Comparison of ENCODE assay signal across 1 cellular context in the genomic region with DNA sequence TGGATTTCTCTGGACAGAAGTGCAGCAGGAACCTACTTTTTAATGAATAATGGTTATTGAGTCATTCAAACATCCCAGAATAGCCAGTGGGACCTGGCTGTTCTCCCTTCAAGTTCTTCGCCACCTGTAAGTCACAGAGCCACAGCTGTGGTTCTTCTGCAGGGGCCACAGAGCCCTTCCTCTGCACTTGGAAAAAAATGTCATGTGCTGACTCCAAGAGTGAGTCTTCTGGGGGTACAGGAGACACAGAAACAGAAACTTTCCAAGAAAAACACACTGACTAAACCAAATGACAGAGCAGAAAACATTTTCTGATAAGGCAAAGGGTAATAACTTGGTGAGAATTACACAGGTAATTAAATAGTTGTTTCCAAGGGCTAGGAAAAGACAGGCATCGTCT.
TF ChIP-seq lines count a peak whose summit lies in the region.

No MANE protein-coding gene starts in this region.

TF ChIP-seq in WTC11, 78 proteins besides CTCF, POLR2A, EP300 and RAD21 (continued from another document):
- TF ChIP-seq, protein P1, sequence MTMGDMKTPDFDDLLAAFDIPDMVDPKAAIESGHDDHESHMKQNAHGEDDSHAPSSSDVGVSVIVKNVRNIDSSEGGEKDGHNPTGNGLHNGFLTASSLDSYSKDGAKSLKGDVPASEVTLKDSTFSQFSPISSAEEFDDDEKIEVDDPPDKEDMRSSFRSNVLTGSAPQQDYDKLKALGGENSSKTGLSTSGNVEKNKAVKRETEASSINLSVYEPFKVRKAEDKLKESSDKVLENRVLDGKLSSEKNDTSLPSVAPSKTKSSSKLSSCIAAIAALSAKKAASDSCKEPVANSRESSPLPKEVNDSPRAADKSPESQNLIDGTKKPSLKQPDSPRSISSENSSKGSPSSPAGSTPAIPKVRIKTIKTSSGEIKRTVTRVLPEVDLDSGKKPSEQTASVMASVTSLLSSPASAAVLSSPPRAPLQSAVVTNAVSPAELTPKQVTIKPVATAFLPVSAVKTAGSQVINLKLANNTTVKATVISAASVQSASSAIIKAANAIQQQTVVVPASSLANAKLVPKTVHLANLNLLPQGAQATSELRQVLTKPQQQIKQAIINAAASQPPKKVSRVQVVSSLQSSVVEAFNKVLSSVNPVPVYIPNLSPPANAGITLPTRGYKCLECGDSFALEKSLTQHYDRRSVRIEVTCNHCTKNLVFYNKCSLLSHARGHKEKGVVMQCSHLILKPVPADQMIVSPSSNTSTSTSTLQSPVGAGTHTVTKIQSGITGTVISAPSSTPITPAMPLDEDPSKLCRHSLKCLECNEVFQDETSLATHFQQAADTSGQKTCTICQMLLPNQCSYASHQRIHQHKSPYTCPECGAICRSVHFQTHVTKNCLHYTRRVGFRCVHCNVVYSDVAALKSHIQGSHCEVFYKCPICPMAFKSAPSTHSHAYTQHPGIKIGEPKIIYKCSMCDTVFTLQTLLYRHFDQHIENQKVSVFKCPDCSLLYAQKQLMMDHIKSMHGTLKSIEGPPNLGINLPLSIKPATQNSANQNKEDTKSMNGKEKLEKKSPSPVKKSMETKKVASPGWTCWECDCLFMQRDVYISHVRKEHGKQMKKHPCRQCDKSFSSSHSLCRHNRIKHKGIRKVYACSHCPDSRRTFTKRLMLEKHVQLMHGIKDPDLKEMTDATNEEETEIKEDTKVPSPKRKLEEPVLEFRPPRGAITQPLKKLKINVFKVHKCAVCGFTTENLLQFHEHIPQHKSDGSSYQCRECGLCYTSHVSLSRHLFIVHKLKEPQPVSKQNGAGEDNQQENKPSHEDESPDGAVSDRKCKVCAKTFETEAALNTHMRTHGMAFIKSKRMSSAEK (CRISPR knock-in tag; IDR thresholded peaks at IDR 0.05; ENCODE audit: borderline replicate concordance), result no peak
- TF ChIP-seq, protein P2, sequence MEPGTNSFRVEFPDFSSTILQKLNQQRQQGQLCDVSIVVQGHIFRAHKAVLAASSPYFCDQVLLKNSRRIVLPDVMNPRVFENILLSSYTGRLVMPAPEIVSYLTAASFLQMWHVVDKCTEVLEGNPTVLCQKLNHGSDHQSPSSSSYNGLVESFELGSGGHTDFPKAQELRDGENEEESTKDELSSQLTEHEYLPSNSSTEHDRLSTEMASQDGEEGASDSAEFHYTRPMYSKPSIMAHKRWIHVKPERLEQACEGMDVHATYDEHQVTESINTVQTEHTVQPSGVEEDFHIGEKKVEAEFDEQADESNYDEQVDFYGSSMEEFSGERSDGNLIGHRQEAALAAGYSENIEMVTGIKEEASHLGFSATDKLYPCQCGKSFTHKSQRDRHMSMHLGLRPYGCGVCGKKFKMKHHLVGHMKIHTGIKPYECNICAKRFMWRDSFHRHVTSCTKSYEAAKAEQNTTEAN (CRISPR knock-in tag; IDR thresholded peaks at IDR 0.05), result no peak
- TF ChIP-seq FOXP1 (CRISPR knock-in tag; IDR thresholded peaks at IDR 0.05; ENCODE audit: borderline replicate concordance), result no peak
- no peak for TF ChIP-seq ZNF232 (CRISPR knock-in tag; IDR thresholded peaks at IDR 0.05)
- TF ChIP-seq GTF2I (CRISPR knock-in tag; conservative IDR thresholded peaks at IDR 0.05), result no peak
- no peak for TF ChIP-seq HMGA2 (CRISPR knock-in tag; IDR thresholded peaks at IDR 0.05)
- no peak for TF ChIP-seq ZNF121 (CRISPR knock-in tag; IDR thresholded peaks at IDR 0.05)
- TF ChIP-seq JAZF1 (CRISPR knock-in tag; IDR thresholded peaks at IDR 0.05), result no peak
- TF ChIP-seq, protein P3, sequence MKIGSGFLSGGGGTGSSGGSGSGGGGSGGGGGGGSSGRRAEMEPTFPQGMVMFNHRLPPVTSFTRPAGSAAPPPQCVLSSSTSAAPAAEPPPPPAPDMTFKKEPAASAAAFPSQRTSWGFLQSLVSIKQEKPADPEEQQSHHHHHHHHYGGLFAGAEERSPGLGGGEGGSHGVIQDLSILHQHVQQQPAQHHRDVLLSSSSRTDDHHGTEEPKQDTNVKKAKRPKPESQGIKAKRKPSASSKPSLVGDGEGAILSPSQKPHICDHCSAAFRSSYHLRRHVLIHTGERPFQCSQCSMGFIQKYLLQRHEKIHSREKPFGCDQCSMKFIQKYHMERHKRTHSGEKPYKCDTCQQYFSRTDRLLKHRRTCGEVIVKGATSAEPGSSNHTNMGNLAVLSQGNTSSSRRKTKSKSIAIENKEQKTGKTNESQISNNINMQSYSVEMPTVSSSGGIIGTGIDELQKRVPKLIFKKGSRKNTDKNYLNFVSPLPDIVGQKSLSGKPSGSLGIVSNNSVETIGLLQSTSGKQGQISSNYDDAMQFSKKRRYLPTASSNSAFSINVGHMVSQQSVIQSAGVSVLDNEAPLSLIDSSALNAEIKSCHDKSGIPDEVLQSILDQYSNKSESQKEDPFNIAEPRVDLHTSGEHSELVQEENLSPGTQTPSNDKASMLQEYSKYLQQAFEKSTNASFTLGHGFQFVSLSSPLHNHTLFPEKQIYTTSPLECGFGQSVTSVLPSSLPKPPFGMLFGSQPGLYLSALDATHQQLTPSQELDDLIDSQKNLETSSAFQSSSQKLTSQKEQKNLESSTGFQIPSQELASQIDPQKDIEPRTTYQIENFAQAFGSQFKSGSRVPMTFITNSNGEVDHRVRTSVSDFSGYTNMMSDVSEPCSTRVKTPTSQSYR (CRISPR knock-in tag; IDR thresholded peaks at IDR 0.05), result no peak
- TF ChIP-seq EMX1 (CRISPR knock-in tag; IDR thresholded peaks at IDR 0.05), result no peak
